In genomic region chr19:41269055-41269454, GRCh38 we compare ENCODE assay signal across 1 cellular context.
A peak's percentile ranks its signal among the peaks of the same experiment; 100 is the strongest.
TF ChIP-seq lines count a peak whose summit lies in the region.

No MANE protein-coding gene starts in this region.

TF ChIP-seq in K562, 482 proteins besides CTCF, POLR2A, EP300 and RAD21:
- TF ChIP-seq ZNF121 (CRISPR knock-in tag; conservative IDR thresholded peaks at IDR 0.05) (peak; percentile 88), TAL1 (IDR thresholded peaks at IDR 0.05) (no peak), RBM25 (IDR thresholded peaks at IDR 0.05; ENCODE audit: low read depth, low read length, severe bottlenecking) (peak; percentile 37)
